Comparison of ENCODE assay signal across 16 cellular contexts in the genomic region with DNA sequence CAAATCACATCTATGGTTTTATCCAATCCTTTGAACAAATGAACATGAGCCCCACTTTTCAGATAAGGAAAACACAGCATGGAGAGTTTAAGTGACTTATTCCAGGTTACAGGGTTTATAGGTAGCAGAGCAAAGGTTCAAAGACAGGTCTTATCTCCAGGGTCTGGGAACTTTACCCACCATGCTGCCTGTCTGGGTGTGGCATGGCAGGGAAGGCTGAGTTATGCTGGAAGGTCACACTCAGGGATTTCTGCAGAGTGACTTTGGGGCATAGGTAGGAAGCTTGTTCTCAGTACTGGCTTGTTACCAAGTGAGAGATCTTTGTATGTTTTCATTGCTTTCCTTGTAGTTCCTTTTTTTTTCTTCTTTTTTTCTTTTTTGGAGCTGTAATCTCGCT.
DNase-seq lines count a peak whose midpoint lies in the region; TF ChIP-seq lines count a peak whose summit lies in the region.
"Had no signal": no experiment of that assay in that cellular context is flagged by ENCODE, and none has a peak within 500 bp of the region (broad histone marks: within the 10 kb centered on the region; RNA-seq: fewer than 3 reads in every experiment).

No MANE protein-coding gene starts in this region.

- H3K27me3 ChIP-seq in BLaER1 (no peaks in the 10 kb centered on the region), muscle layer of duodenum (ENCODE audit: low read depth, low read length) (no peaks in the 10 kb centered on the region)

- H3K27ac ChIP-seq in BLaER1 (no peak overlapping the region), muscle layer of duodenum (ENCODE audit: low read length) (peak overlapping the region; percentile 1)
- H3K27ac ChIP-seq: gastroesophageal sphincter, SJSA1 had no signal

- peaks cover 6% of the 10 kb centered on the region for H3K36me3 Mint-ChIP-seq in activated naive CD8-positive, alpha-beta T cell
- H3K36me3 Mint-ChIP-seq: brain, mesothelial cell of epicardium, type B pancreatic cell had no signal

- peak overlapping the region; percentile 95 for H3K27ac Mint-ChIP-seq in activated naive CD8-positive, alpha-beta T cell
- H3K27ac Mint-ChIP-seq: brain, mesothelial cell of epicardium, progenitor cell of endocrine pancreas, type B pancreatic cell had no signal

- H4K20me1 ChIP-seq in BLaER1 = no peaks in the 10 kb centered on the region

- no peak overlapping the region for H3K9ac ChIP-seq in BLaER1

- peak overlapping the region; percentile 81 for H3K4me3 Mint-ChIP-seq in activated naive CD8-positive, alpha-beta T cell
- H3K4me3 Mint-ChIP-seq: brain, mesothelial cell of epicardium, type B pancreatic cell had no signal

- H3K4me3 ChIP-seq in BLaER1 (no peak overlapping the region), GM12875 (ENCODE audit: low read depth, low read length) (peak overlapping the region; percentile 38), muscle layer of duodenum (ENCODE audit: low read depth in 1 of 2, low read length in 2 of 2) (no peak overlapping the region)
- H3K4me3 ChIP-seq: gastroesophageal sphincter, SJSA1 had no signal

- no peaks in the 10 kb centered on the region for H3K27me3 Mint-ChIP-seq in activated naive CD8-positive, alpha-beta T cell

- peaks cover 94% of the 10 kb centered on the region for H3K4me1 Mint-ChIP-seq in activated naive CD8-positive, alpha-beta T cell (ENCODE audit: low read depth)
- H3K4me1 Mint-ChIP-seq: brain, mesothelial cell of epicardium had no signal

- H3K4me2 ChIP-seq in BLaER1 = peak overlapping the region; percentile 1; the same call in 1 of the 2 replicates

- DNase-seq in NCI-H187 treated with DMSO at 0.1 percent for 48 hours (lab: John Stamatoyannopoulos, UW) = no peak
- DNase-seq in NCI-H128 (lab: John Stamatoyannopoulos, UW; ENCODE audit: unreplicated experiment) = no peak
- DNase-seq in hypothalamus (lab: John Stamatoyannopoulos, UW) = no peak
- no peak for DNase-seq in RPMI8226
- DNase-seq: DMS79, NCI-H2171 treated with DMSO at 0.1 percent for 48 hours had no signal

- H3K36me3 ChIP-seq in BLaER1 (no peaks in the 10 kb centered on the region), muscle layer of duodenum (ENCODE audit: control insufficient read depth in 1 of 2, insufficient read depth in 2 of 2, low read length in 2 of 2) (no peaks in the 10 kb centered on the region)
- H3K36me3 ChIP-seq: gastroesophageal sphincter, SJSA1 had no signal

- H3K4me1 ChIP-seq in BLaER1 = peaks cover 52% of the 10 kb centered on the region
- no peaks in the 10 kb centered on the region for H3K4me1 ChIP-seq in muscle layer of duodenum (ENCODE audit: control insufficient read depth in 1 of 2, insufficient read depth in 2 of 2, low read length in 2 of 2)
- H3K4me1 ChIP-seq: gastroesophageal sphincter, SJSA1 had no signal

- H3K9me3 ChIP-seq in BLaER1 (peaks cover 14% of the 10 kb centered on the region), muscle layer of duodenum (ENCODE audit: control insufficient read depth in 1 of 2, low read length in 2 of 2) (no peaks in the 10 kb centered on the region)
- H3K9me3 ChIP-seq: SJSA1 had no signal

- no peak for TF ChIP-seq CTCF in GM12875 (IDR thresholded peaks at IDR 0.05; ENCODE audit: borderline replicate concordance, insufficient read depth, low read depth, low read length)

- no peaks in the 10 kb centered on the region for H3K9me3 Mint-ChIP-seq in activated naive CD8-positive, alpha-beta T cell (ENCODE audit: low read depth)
